Comparison of ENCODE assay signal across 13 cellular contexts in the genomic region with DNA sequence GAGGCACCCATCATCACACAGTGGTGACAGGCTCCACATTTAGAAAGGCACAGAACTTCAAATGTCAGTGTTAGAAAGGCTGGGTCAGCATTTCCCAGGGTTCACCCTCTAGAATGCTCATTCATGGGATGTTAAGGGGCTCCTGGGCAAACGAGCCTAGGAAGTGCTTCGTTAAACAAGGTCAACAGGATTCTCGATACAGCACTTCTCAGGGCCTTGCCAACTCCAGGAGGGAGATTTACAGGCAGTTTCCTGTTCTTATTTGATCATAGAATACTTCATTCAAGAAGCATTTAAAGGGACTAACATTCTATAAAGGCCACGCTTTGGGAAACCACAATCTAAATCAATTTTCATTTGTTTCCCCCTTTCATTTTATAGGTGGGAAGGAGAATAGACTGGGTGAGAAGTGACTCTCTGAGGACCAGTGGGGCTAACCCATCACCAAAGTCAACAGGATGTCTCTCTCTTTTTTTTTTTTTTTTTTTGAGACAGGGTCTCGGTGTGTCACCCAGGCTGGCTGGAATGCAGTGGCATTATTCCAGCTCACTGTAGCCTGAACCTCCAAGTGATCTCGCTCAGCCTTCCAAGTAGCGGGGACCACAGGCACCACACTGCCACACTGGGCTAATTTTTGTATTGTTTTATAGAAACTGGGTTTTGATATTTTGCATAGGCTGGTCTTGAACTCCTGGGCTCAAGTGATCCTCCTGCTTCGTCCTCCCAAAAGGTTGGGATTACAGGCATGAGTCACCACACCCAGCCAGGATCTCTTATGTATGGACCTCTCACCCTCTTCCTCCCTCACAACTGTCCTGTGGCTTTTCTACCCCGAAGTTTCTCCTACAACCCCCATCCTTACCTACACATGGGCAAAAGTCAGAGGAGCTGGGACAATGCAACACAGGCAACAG. TPM values are rescaled to one million over a fixed set of nuclear protein-coding genes. Genes with fewer than 3 reads are reported as not detected.
DNase-seq lines count a peak whose midpoint lies in the region; ATAC-seq and TF ChIP-seq lines count a peak whose summit lies in the region.
"Had no signal": no experiment of that assay in that cellular context is flagged by ENCODE, and none has a peak within 500 bp of the region (broad histone marks: within the 10 kb centered on the region; RNA-seq: fewer than 3 reads in every experiment).

No MANE protein-coding gene starts in this region.

- intact Hi-C loops in gastrocnemius medialis (cut with DNase I; ENCODE audit: low total_unique reads), result no loop called here

- H3K27ac ChIP-seq in BLaER1 treated with 17β-estradiol and CSF1 and Interleukin-3, amounts not matched to agents 10 nM and 100 nM, result peak overlapping the region in 8 of 11 experiments; percentile 26 to 66 (median 40); a peak in 12 of 22 replicates
- H3K27ac ChIP-seq in MM.1S (ENCODE audit: low read length), result no peak overlapping the region
- H3K27ac ChIP-seq in gastrocnemius medialis, result peak overlapping the region; percentile 46 to 80 (median 60)

- H3K79me2 ChIP-seq in MM.1S (ENCODE audit: low read length), result no peaks in the 10 kb centered on the region

- no peaks in the 10 kb centered on the region for H3K9me3 ChIP-seq in BLaER1 treated with 17β-estradiol and CSF1 and Interleukin-3, amounts not matched to agents 10 nM and 100 nM (replicated peaks in 1 of 11)
- no peaks in the 10 kb centered on the region for H3K9me3 ChIP-seq in MM.1S (replicated peaks; ENCODE audit: insufficient read depth, low read length)
- H3K9me3 ChIP-seq in gastrocnemius medialis, result no peaks in the 10 kb centered on the region

- peak overlapping the region; percentile 50; the same call in 1 of the 2 replicates for H2AFZ ChIP-seq in MM.1S (ENCODE audit: low read length)

- H3K4me3 ChIP-seq in BLaER1 treated with 17β-estradiol and CSF1 and Interleukin-3, amounts not matched to agents 10 nM and 100 nM, result no peak overlapping the region
- no peak overlapping the region for H3K4me3 ChIP-seq in MM.1S (ENCODE audit: low read length)
- H3K4me3 ChIP-seq in epithelial cell of proximal tubule (ENCODE audit: low read depth, low read length), result no peak overlapping the region
- no peak overlapping the region for H3K4me3 ChIP-seq in gastrocnemius medialis

- H3F3A ChIP-seq in MM.1S (ENCODE audit: insufficient read depth, low read length), result no peaks in the 10 kb centered on the region

- H3K4me1 ChIP-seq in BLaER1 treated with 17β-estradiol and CSF1 and Interleukin-3, amounts not matched to agents 10 nM and 100 nM, result peaks cover 36 to 55% (median 46%) of the 10 kb centered on the region in 10 experiments
- H3K4me1 ChIP-seq in MM.1S (ENCODE audit: low read length), result peaks cover 9% of the 10 kb centered on the region
- H3K4me1 ChIP-seq in gastrocnemius medialis, result peaks cover 25 to 27% of the 10 kb centered on the region in 2 donors

- H4K20me1 ChIP-seq in BLaER1 treated with 17β-estradiol and CSF1 and Interleukin-3, amounts not matched to agents 10 nM and 100 nM, result peaks cover 0 to 7% (median 0%) of the 10 kb centered on the region in 11 experiments; a peak in 2 of 22 replicates
- H4K20me1 ChIP-seq in MM.1S (ENCODE audit: insufficient read depth, low read length), result no peaks in the 10 kb centered on the region

- TF ChIP-seq POLR2A in gastrocnemius medialis (IDR thresholded peaks at IDR 0.05), result no peak

- no peaks in the 10 kb centered on the region for H3K9me2 ChIP-seq in MM.1S (replicated peaks; ENCODE audit: insufficient read depth, low read length)

- 0 out of 22 replicates have a peak, but pooled peaks cover 0 to 3% (median 0%) of the 10 kb centered on the region in 11 experiments for H3K27me3 ChIP-seq in BLaER1 treated with 17β-estradiol and CSF1 and Interleukin-3, amounts not matched to agents 10 nM and 100 nM
- H3K27me3 ChIP-seq in MM.1S (replicated peaks; ENCODE audit: insufficient read depth, low read length) (no peaks in the 10 kb centered on the region; the same call in 1 of the 2 replicates), gastrocnemius medialis (no peaks in the 10 kb centered on the region)

- DNase-seq in MM.1S (no peak), epithelial cell of proximal tubule (ENCODE audit: low read depth) (peak; percentile 20), gastrocnemius medialis (no peak), GOT3 (lab: John Stamatoyannopoulos, UW) (no peak), NCI-H1694 treated with DMSO at 0.1 percent for 48 hours (lab: John Stamatoyannopoulos, UW) (no peak), middle frontal gyrus (ENCODE audit: extremely low spot score, low spot score) (no peak)
- DNase-seq: activated CD4-positive, alpha-beta T cell treated with anti-CD3 and anti-CD28 coated beads, Interleukin-2, amount 50 U/mL, for 48 hours; activated effector memory CD4-positive, alpha-beta T cell treated with Interleukin-2 at 50 U/mL for 16 hours; NCI-H1092; NCI-H2227 treated with DMSO at 0.1 percent for 48 hours had no signal

- H3K4me2 ChIP-seq in BLaER1 treated with 17β-estradiol and CSF1 and Interleukin-3, amounts not matched to agents 10 nM and 100 nM, result peak overlapping the region; percentile 71 to 93 (median 83)
- H3K4me2 ChIP-seq in MM.1S (ENCODE audit: low read depth, low read length), result peak overlapping the region; percentile 44

- in situ Hi-C loops in gastrocnemius medialis (cut with MboI; ENCODE audit: low sequenced_read_pairs in 4 of 4), result no loop called here

- H3K36me3 ChIP-seq in BLaER1 treated with 17β-estradiol and CSF1 and Interleukin-3, amounts not matched to agents 10 nM and 100 nM, result no peaks in the 10 kb centered on the region
- H3K36me3 ChIP-seq in MM.1S (replicated peaks; ENCODE audit: insufficient read depth, low read length) (no peaks in the 10 kb centered on the region), gastrocnemius medialis (no peaks in the 10 kb centered on the region)

- peak overlapping the region in 2 of 11 experiments; percentile 9 to 35; a peak in 1 of 22 replicates for H3K9ac ChIP-seq in BLaER1 treated with 17β-estradiol and CSF1 and Interleukin-3, amounts not matched to agents 10 nM and 100 nM
- no peak overlapping the region for H3K9ac ChIP-seq in MM.1S (ENCODE audit: low read length)

- ATAC-seq in gastrocnemius medialis, result no peak
- no peak for ATAC-seq in HG03342 (IDR thresholded peaks at IDR 0.05; ENCODE audit: unreplicated experiment)

- TF ChIP-seq CTCF in MM.1S (IDR thresholded peaks at IDR 0.05; ENCODE audit: low read length) (no peak), epithelial cell of proximal tubule (conservative IDR thresholded peaks at IDR 0.05; ENCODE audit: low read depth, low read length) (no peak), gastrocnemius medialis (IDR thresholded peaks at IDR 0.05 in 4 of 5, conservative IDR thresholded peaks at IDR 0.05 in 1 of 5) (no peak)

RNA-seq across cellular contexts. Expression of a gene that starts 14.1 kb away (rescaled TPM):
- total RNA-seq in epithelial cell of proximal tubule (4.0 and 6.5 TPM in 2 replicates), gastrocnemius medialis (1 to 10 TPM; 2.3 to 7.4 (median 2.8) TPM)

RNA-seq across cellular contexts. Expression of a gene that starts 30.8 kb away (rescaled TPM):
- not detected in 2 replicates for total RNA-seq in epithelial cell of proximal tubule
- not detected for total RNA-seq in gastrocnemius medialis
- total RNA-seq: lung microvascular endothelial cell had no signal
